Comparison of ENCODE assay signal across 9 cellular contexts in genomic region chr17:19744922-19745757, GRCh38. TPM values are rescaled to one million over a fixed set of nuclear protein-coding genes. Genes with fewer than 3 reads are reported as not detected.
DNase-seq lines count a peak whose midpoint lies in the region; ATAC-seq lines count a peak whose summit lies in the region.
"Had no signal": no experiment of that assay in that cellular context is flagged by ENCODE, and none has a peak within 500 bp of the region (broad histone marks: within the 10 kb centered on the region; RNA-seq: fewer than 3 reads in every experiment).

No MANE protein-coding gene starts in this region.

- H3K4me3 Mint-ChIP-seq in activated naive CD4-positive, alpha-beta T cell treated with anti-CD3 and anti-CD28 coated beads for 36 hours: peak overlapping the region; percentile 61

- H3K36me3 ChIP-seq in subcutaneous abdominal adipose tissue (ENCODE audit: control insufficient read depth in 5 of 5, insufficient read depth in 5 of 5, low read length in 5 of 5): no peaks in the 10 kb centered on the region

- H3K9me3 Mint-ChIP-seq in activated naive CD4-positive, alpha-beta T cell treated with anti-CD3 and anti-CD28 coated beads for 36 hours: no peaks in the 10 kb centered on the region

- H3K27me3 Mint-ChIP-seq in activated naive CD4-positive, alpha-beta T cell treated with anti-CD3 and anti-CD28 coated beads for 36 hours (ENCODE audit: low read depth): peaks cover 4% of the 10 kb centered on the region

- no peak overlapping the region for H3K27ac ChIP-seq in subcutaneous abdominal adipose tissue (ENCODE audit: low read depth, low read length)

- no peaks in the 10 kb centered on the region for H3K36me3 Mint-ChIP-seq in activated naive CD4-positive, alpha-beta T cell treated with anti-CD3 and anti-CD28 coated beads for 36 hours (ENCODE audit: low read depth)

- intact Hi-C loops in activated naive CD4-positive, alpha-beta T cell treated with anti-CD3 and anti-CD28 coated beads for 36 hours (cut with micrococcal nuclease): loop anchor here (2.0 to 5.0 kb wide), 2 partner anchors 22 to 98 kb away; partner anchors contain the start of gene ALDH3A2

- H3K9ac ChIP-seq in subcutaneous abdominal adipose tissue (ENCODE audit: low read length in 5 of 5): peak overlapping the region in 3 of 5 donors; percentile 12 to 54 (median 51)

- H3K27ac Mint-ChIP-seq in activated naive CD4-positive, alpha-beta T cell treated with anti-CD3 and anti-CD28 coated beads for 36 hours: no peak overlapping the region

- peaks cover 3 to 19% (median 18%) of the 10 kb centered on the region in 5 donors for H3K4me1 ChIP-seq in subcutaneous abdominal adipose tissue (ENCODE audit: control insufficient read depth in 5 of 5, insufficient read depth in 5 of 5, low read length in 5 of 5)

- H3K4me1 Mint-ChIP-seq in activated naive CD4-positive, alpha-beta T cell treated with anti-CD3 and anti-CD28 coated beads for 36 hours (ENCODE audit: low read depth): peaks cover 6% of the 10 kb centered on the region

- CTCF ChIA-PET in activated naive CD4-positive, alpha-beta T cell treated with anti-CD3 and anti-CD28 coated beads for 36 hours (lab: Charles Lee): interaction anchor here (0.7 to 2.1 kb wide), 20 partner anchors 10 to 487 kb away, joined by 3 to 21 read pairs (median 4); partner anchors contain the start of gene ALDH3A2

- no peaks in the 10 kb centered on the region for H3K9me3 ChIP-seq in subcutaneous abdominal adipose tissue (ENCODE audit: control insufficient read depth in 5 of 5, low read length in 5 of 5)

- H3K4me3 ChIP-seq in subcutaneous abdominal adipose tissue (ENCODE audit: low read depth in 1 of 5, low read length in 5 of 5): peak overlapping the region in 4 of 5 donors; percentile 47 to 62 (median 56)

- ATAC-seq in HG03280 (IDR thresholded peaks at IDR 0.05; ENCODE audit: unreplicated experiment): peak; percentile 61
- no peak for ATAC-seq in HG03108 (IDR thresholded peaks at IDR 0.05; ENCODE audit: unreplicated experiment)

- H3K27me3 ChIP-seq in subcutaneous abdominal adipose tissue (ENCODE audit: control insufficient read depth in 5 of 5, insufficient read depth in 4 of 5, low read length in 5 of 5): peaks cover 0 to 4% (median 0%) of the 10 kb centered on the region in 5 donors

- DNase-seq in COLO829 (ENCODE audit: low spot score) (peak; percentile 46), RPMI8226 (peak; percentile 77), globus pallidus (ENCODE audit: low spot score) (peak; percentile 86), nucleus accumbens (lab: John Stamatoyannopoulos, UW) (peak in 54 of 56 donors; percentile 26 to 94 (median 79))
- peak; percentile 94 for DNase-seq in activated naive CD4-positive, alpha-beta T cell treated with anti-CD3 and anti-CD28 coated beads for 36 hours

RNA-seq across cellular contexts. Expression of gene ALDH3A1, which starts 3.0 kb away (rescaled TPM):
- not detected for total RNA-seq in activated naive CD4-positive, alpha-beta T cell treated with anti-CD3 and anti-CD28 coated beads for 36 hours
- total RNA-seq: T-helper 2 cell treated with Interferon-gamma antibody and Interleukin-4, amounts not matched to agents 100 ng/mL and 5 ng/mL, for 36 hours had no signal

RNA-seq across cellular contexts. Expression of gene SLC47A2, which starts 28.8 kb away (rescaled TPM):
- total RNA-seq in activated naive CD4-positive, alpha-beta T cell treated with anti-CD3 and anti-CD28 coated beads for 36 hours: not detected
- total RNA-seq: T-helper 2 cell treated with Interferon-gamma antibody and Interleukin-4, amounts not matched to agents 100 ng/mL and 5 ng/mL, for 36 hours had no signal
